9 cellular contexts compared by ENCODE assay signal in the genomic region with DNA sequence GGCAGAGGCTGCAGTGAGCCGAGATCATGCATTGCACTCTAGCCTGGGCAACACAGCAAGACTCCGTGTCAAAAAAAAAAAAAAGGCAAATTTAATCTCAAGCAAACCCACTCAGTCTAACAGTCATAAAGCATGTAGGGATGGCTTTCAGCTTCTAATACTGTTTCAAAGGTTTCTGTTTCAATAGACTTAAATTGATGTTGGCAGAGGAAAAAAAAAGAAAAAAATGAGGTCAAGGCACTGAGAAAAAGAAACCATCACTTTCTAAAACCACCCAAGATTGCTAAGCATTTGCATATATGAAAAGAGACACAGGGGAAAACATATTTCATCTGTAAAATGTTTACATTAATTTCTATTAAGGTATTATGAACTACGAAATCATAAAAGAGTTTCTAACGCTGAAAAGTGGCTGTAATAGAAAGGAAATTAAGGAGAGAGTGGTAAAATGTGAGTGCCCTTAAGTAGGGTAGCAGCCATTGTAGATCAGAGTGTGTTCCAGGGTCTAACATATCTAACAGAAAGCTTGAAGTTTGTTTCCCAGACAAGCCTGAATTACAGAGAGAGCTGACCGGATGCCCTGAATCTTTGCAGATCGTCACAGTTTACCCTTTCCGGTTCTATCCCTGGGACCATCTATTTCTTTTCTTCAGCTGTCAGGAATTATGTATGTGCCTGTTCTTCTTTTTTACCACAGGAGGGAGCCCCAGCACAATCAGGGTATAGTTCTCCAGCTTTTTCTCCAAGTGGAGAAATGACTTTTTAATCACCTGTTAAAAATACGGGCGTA.
DNase-seq lines count a peak whose midpoint lies in the region; ATAC-seq and TF ChIP-seq lines count a peak whose summit lies in the region.
"Had no signal": no experiment of that assay in that cellular context is flagged by ENCODE, and none has a peak within 500 bp of the region (broad histone marks: within the 10 kb centered on the region; RNA-seq: fewer than 3 reads in every experiment).

No MANE protein-coding gene starts in this region.

- no peaks in the 10 kb centered on the region for H3K9me3 Mint-ChIP-seq in CD4-positive, alpha-beta T cell
- no peaks in the 10 kb centered on the region for H3K9me3 Mint-ChIP-seq in effector memory CD8-positive, alpha-beta T cell
- H3K9me3 Mint-ChIP-seq: memory B cell had no signal

- no peaks in the 10 kb centered on the region for H3K27me3 ChIP-seq in CD4-positive, alpha-beta T cell (ENCODE audit: control insufficient read depth, insufficient read depth, low read length)

- no peak for DNase-seq in CD4-positive, alpha-beta T cell
- DNase-seq in NCI-H774 (lab: John Stamatoyannopoulos, UW) (peak; percentile 59), cerebellar cortex (ENCODE audit: low spot score) (peak; percentile 78), midbrain (lab: John Stamatoyannopoulos, UW) (peak; percentile 38)
- no peak for DNase-seq in activated CD8-positive, alpha-beta memory T cell treated with anti-CD3 and anti-CD28 coated beads, Interleukin-2, amount 50 U/mL, for 48 hours
- DNase-seq in effector memory CD8-positive, alpha-beta T cell, result no peak

- CTCF ChIA-PET in CD4-positive, alpha-beta T cell (lab: Charles Lee), result interaction anchor here (1.0 kb wide), 1 partner anchor 11 kb away, joined by 3 read pairs; no protein-coding TSS in a partner anchor

- no peak for ATAC-seq in CD4-positive, alpha-beta T cell (ENCODE audit: poor library complexity)
- ATAC-seq in GM19025 (IDR thresholded peaks at IDR 0.05; ENCODE audit: low read depth, unreplicated experiment) (peak; percentile 58), HG03432 (IDR thresholded peaks at IDR 0.05; ENCODE audit: unreplicated experiment) (peak; percentile 79)
- ATAC-seq in effector memory CD8-positive, alpha-beta T cell (replicated peaks), result no peak

- intact Hi-C loops in CD4-positive, alpha-beta T cell (cut with DNase I, micrococcal nuclease), result loop anchor here in 1 of 2 experiments (5.0 to 10.0 kb wide), 2 partner anchors 868 to 1830 kb away; no protein-coding TSS in a partner anchor

- no peak overlapping the region for H3K4me3 Mint-ChIP-seq in CD4-positive, alpha-beta T cell
- no peak overlapping the region for H3K4me3 Mint-ChIP-seq in effector memory CD8-positive, alpha-beta T cell
- H3K4me3 Mint-ChIP-seq: memory B cell had no signal

- H3K36me3 Mint-ChIP-seq in CD4-positive, alpha-beta T cell (ENCODE audit: low read depth), result no peaks in the 10 kb centered on the region
- H3K36me3 Mint-ChIP-seq in effector memory CD8-positive, alpha-beta T cell (ENCODE audit: insufficient read depth), result no peaks in the 10 kb centered on the region
- H3K36me3 Mint-ChIP-seq: memory B cell had no signal

- H3K4me1 Mint-ChIP-seq in CD4-positive, alpha-beta T cell (ENCODE audit: low read depth), result no peaks in the 10 kb centered on the region
- H3K4me1 Mint-ChIP-seq in effector memory CD8-positive, alpha-beta T cell (ENCODE audit: low read depth in 2 of 2), result no peaks in the 10 kb centered on the region
- H3K4me1 Mint-ChIP-seq: memory B cell had no signal

- no peak overlapping the region for H3K27ac Mint-ChIP-seq in CD4-positive, alpha-beta T cell
- H3K27ac Mint-ChIP-seq in effector memory CD8-positive, alpha-beta T cell, result no peak overlapping the region
- H3K27ac Mint-ChIP-seq: memory B cell had no signal

- no peaks in the 10 kb centered on the region for H3K9me3 ChIP-seq in CD4-positive, alpha-beta T cell (ENCODE audit: control insufficient read depth, low read length)

- H3K27ac ChIP-seq in CD4-positive, alpha-beta T cell (ENCODE audit: low read depth, low read length), result no peak overlapping the region

- POLR2A ChIA-PET in CD4-positive, alpha-beta T cell (lab: Charles Lee), result no interaction called here

- H3K27me3 Mint-ChIP-seq in CD4-positive, alpha-beta T cell, result peaks cover 47% of the 10 kb centered on the region
- peaks cover 27 to 61% of the 10 kb centered on the region in 2 donors for H3K27me3 Mint-ChIP-seq in effector memory CD8-positive, alpha-beta T cell

- peak; percentile 40 for TF ChIP-seq CTCF in CD4-positive, alpha-beta T cell (IDR thresholded peaks at IDR 0.05)

Comparison
In these comparisons a context has a peak if more than half of its experiments do, and no peak if none do; other contexts are left out.
1. ATAC-seq: peak in GM19025 (single experiment) and HG03432 (single experiment); none in CD4-positive, alpha-beta T cell (single experiment) and effector memory CD8-positive, alpha-beta T cell (single experiment).
2. DNase-seq: peak in NCI-H774 (single experiment), cerebellar cortex (single experiment) and midbrain (single experiment); none in CD4-positive, alpha-beta T cell (0 of 10), activated CD8-positive, alpha-beta memory T cell treated with anti-CD3 and anti-CD28 coated beads, Interleukin-2, amount 50 U/mL, for 48 hours (single experiment) and effector memory CD8-positive, alpha-beta T cell (0 of 3).